28 cellular contexts compared by ENCODE assay signal in the genomic region with DNA sequence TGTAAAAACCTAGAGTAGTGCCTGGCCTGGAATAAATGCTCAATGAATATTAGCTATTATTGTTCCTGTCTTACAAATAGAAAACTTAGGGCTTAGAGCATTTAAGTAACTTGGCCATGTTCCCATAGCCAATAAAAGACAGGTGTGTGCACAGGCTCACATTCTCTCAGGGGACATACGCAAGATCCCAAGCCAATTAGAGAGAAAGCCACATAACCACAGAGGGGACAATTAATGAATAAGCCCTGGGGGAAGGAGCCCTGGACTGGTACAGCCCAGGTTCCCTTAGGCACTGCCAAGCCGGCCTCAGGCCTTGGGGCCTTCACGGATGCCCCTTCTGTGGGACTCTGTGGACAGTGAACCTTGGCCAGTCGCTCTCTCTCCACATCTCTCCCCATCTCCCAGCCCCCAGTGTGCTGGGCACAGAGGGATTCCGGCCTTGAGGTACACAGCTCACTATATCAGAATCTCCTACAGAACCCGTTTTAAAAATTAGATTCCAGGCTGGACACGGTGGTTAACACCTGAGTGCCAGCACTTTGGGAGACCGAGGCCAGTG.
DNase-seq lines count a peak whose midpoint lies in the region; ATAC-seq and TF ChIP-seq lines count a peak whose summit lies in the region.
"Had no signal": no experiment of that assay in that cellular context is flagged by ENCODE, and none has a peak within 500 bp of the region (broad histone marks: within the 10 kb centered on the region; RNA-seq: fewer than 3 reads in every experiment).

No MANE protein-coding gene starts in this region.

- TF ChIP-seq CTCF in NB4 (IDR thresholded peaks at IDR 0.05; ENCODE audit: low read depth, low read length) (no peak), VCaP (conservative IDR thresholded peaks at IDR 0.05) (no peak)

- no peak overlapping the region for H3K4me3 ChIP-seq in NB4 (ENCODE audit: low read depth, low read length)
- H3K4me3 ChIP-seq: BLaER1 treated with 17β-estradiol and CSF1 and Interleukin-3, amounts not matched to agents 10 nM and 100 nM; esophagus squamous epithelium; gastrocnemius medialis; K562; left lung; smooth muscle cell had no signal

- peak; percentile 55 for DNase-seq in DMS153 (lab: John Stamatoyannopoulos, UW)
- peak; percentile 40 for DNase-seq in NB4 (ENCODE audit: low read depth)
- DNase-seq in NCI-H2171 (lab: John Stamatoyannopoulos, UW) = peak; percentile 76
- DNase-seq in AML-193 (lab: John Stamatoyannopoulos, UW) = no peak
- no peak for DNase-seq in T-helper 2 cell treated with Interferon-gamma antibody and Interleukin-4, amounts not matched to agents 5 μg/mL and 100 μg/mL, for 36 hours (ENCODE audit: low spot score)
- DNase-seq: ACHN; activated CD4-positive, alpha-beta memory T cell treated with anti-CD3 and anti-CD28 coated beads for 36 hours; aorta; Caco-2; caudate nucleus; esophagus squamous epithelium; gastrocnemius medialis; hippocampal formation; immature natural killer cell; left lung; mesendoderm; naive thymus-derived CD4-positive, alpha-beta T cell; stimulated activated CD4-positive, alpha-beta T cell treated with anti-CD3 and anti-CD28 coated beads, Interleukin-2, amount 100 ng/mL, for 24 hours had no signal

- peaks cover 2% of the 10 kb centered on the region for H3K4me1 Mint-ChIP-seq in T-helper 2 cell treated with Interferon-gamma antibody and Interleukin-4, amounts not matched to agents 5 μg/mL and 100 μg/mL, for 36 hours (ENCODE audit: low read depth)
- H3K4me1 Mint-ChIP-seq: immature natural killer cell had no signal

- no peak overlapping the region for H3K27ac Mint-ChIP-seq in T-helper 2 cell treated with Interferon-gamma antibody and Interleukin-4, amounts not matched to agents 5 μg/mL and 100 μg/mL, for 36 hours
- H3K27ac Mint-ChIP-seq: activated CD4-positive, alpha-beta memory T cell treated with anti-CD3 and anti-CD28 coated beads for 36 hours; activated naive CD8-positive, alpha-beta T cell; activated T-helper 2 cell treated with anti-CD3 and anti-CD28 coated beads, Interferon-gamma antibody, Interleukin-2, Interleukin-4, amounts not matched to agents 10 μg/mL and 5 μg/mL and 100 μg/mL, durations not matched to agents 14 hours and 24 hours and 36 hours; dendritic cell treated with granulocyte-macrophage colony-stimulating factor and Interleukin-4, amounts not matched to agents 40 ng/mL and 50 ng/mL, for 4 days; immature natural killer cell; naive thymus-derived CD4-positive, alpha-beta T cell; stimulated activated effector memory CD8-positive, alpha-beta T cell treated with anti-CD3 and anti-CD28 coated beads, Interleukin-12 subunit alpha, Interleukin-12 subunit beta, amount 100 ng/mL, for 72 hours had no signal

- no peaks in the 10 kb centered on the region for H3K9me3 Mint-ChIP-seq in T-helper 2 cell treated with Interferon-gamma antibody and Interleukin-4, amounts not matched to agents 5 μg/mL and 100 μg/mL, for 36 hours
- H3K9me3 Mint-ChIP-seq: activated CD4-positive, alpha-beta memory T cell treated with anti-CD3 and anti-CD28 coated beads for 36 hours; activated T-helper 2 cell treated with anti-CD3 and anti-CD28 coated beads, Interferon-gamma antibody, Interleukin-2, Interleukin-4, amounts not matched to agents 10 μg/mL and 5 μg/mL and 100 μg/mL, durations not matched to agents 14 hours and 24 hours and 36 hours; dendritic cell treated with granulocyte-macrophage colony-stimulating factor and Interleukin-4, amounts not matched to agents 40 ng/mL and 50 ng/mL, for 4 days; immature natural killer cell; naive thymus-derived CD4-positive, alpha-beta T cell; stimulated activated effector memory CD8-positive, alpha-beta T cell treated with anti-CD3 and anti-CD28 coated beads, Interleukin-12 subunit alpha, Interleukin-12 subunit beta, amount 100 ng/mL, for 72 hours had no signal

- H3K36me3 Mint-ChIP-seq in T-helper 2 cell treated with Interferon-gamma antibody and Interleukin-4, amounts not matched to agents 5 μg/mL and 100 μg/mL, for 36 hours (ENCODE audit: low read depth) = no peaks in the 10 kb centered on the region
- H3K36me3 Mint-ChIP-seq: activated CD4-positive, alpha-beta memory T cell treated with anti-CD3 and anti-CD28 coated beads for 36 hours; activated naive CD8-positive, alpha-beta T cell; immature natural killer cell; naive thymus-derived CD4-positive, alpha-beta T cell; stimulated activated effector memory CD8-positive, alpha-beta T cell treated with anti-CD3 and anti-CD28 coated beads, Interleukin-12 subunit alpha, Interleukin-12 subunit beta, amount 100 ng/mL, for 72 hours had no signal

- H3K27ac ChIP-seq in VCaP = peak overlapping the region; percentile 48
- H3K27ac ChIP-seq: esophagus squamous epithelium, gastrocnemius medialis, left lung had no signal

- H3K27me3 Mint-ChIP-seq in T-helper 2 cell treated with Interferon-gamma antibody and Interleukin-4, amounts not matched to agents 5 μg/mL and 100 μg/mL, for 36 hours (ENCODE audit: low read depth) = peaks cover 4% of the 10 kb centered on the region
- H3K27me3 Mint-ChIP-seq: activated CD4-positive, alpha-beta memory T cell treated with anti-CD3 and anti-CD28 coated beads for 36 hours; activated naive CD8-positive, alpha-beta T cell; dendritic cell treated with granulocyte-macrophage colony-stimulating factor and Interleukin-4, amounts not matched to agents 40 ng/mL and 50 ng/mL, for 4 days had no signal

- no peak overlapping the region for H3K4me3 Mint-ChIP-seq in T-helper 2 cell treated with Interferon-gamma antibody and Interleukin-4, amounts not matched to agents 5 μg/mL and 100 μg/mL, for 36 hours
- H3K4me3 Mint-ChIP-seq: activated CD4-positive, alpha-beta memory T cell treated with anti-CD3 and anti-CD28 coated beads for 36 hours; activated naive CD8-positive, alpha-beta T cell; dendritic cell treated with granulocyte-macrophage colony-stimulating factor and Interleukin-4, amounts not matched to agents 40 ng/mL and 50 ng/mL, for 4 days; immature natural killer cell; naive thymus-derived CD4-positive, alpha-beta T cell; stimulated activated effector memory CD8-positive, alpha-beta T cell treated with anti-CD3 and anti-CD28 coated beads, Interleukin-12 subunit alpha, Interleukin-12 subunit beta, amount 100 ng/mL, for 72 hours had no signal

- TF ChIP-seq POLR2A in NB4 (IDR thresholded peaks at IDR 0.05; ENCODE audit: extremely low read depth, insufficient read length) = no peak

- ATAC-seq in HG02798 (IDR thresholded peaks at IDR 0.05; ENCODE audit: poor library complexity, unreplicated experiment) = no peak
- ATAC-seq: activated CD4-positive, CD25-positive, alpha-beta regulatory T cell treated with anti-CD3 and anti-CD28 coated beads, Interleukin-2, amount 50 U/mL, for 24 hours; gastrocnemius medialis; K562; left lung; naive thymus-derived CD4-positive, alpha-beta T cell; stimulated activated effector memory CD8-positive, alpha-beta T cell treated with anti-CD3 and anti-CD28 coated beads, Interleukin-12 subunit alpha, Interleukin-12 subunit beta, amount 100 ng/mL, for 72 hours had no signal

Comparison
In these comparisons a context has a peak if more than half of its experiments do, and no peak if none do; other contexts are left out.
1. DNase-seq: peak in DMS153 (single experiment), NB4 (single experiment) and NCI-H2171 (single experiment); none in AML-193 (0 of 2) and T-helper 2 cell treated with Interferon-gamma antibody and Interleukin-4, amounts not matched to agents 5 μg/mL and 100 μg/mL, for 36 hours (single experiment).